ENCODE assay signal across 28 cellular contexts in genomic region chr16:651844-652243, GRCh38. TPM values are rescaled to one million over a fixed set of nuclear protein-coding genes. Genes with fewer than 3 reads are reported as not detected.
"Had no signal": no experiment of that assay in that cellular context is flagged by ENCODE, and none has a peak within 500 bp of the region (broad histone marks: within the 10 kb centered on the region; RNA-seq: fewer than 3 reads in every experiment).

No MANE protein-coding gene starts in this region.

- H3K9me3 Mint-ChIP-seq: activated CD4-positive, alpha-beta memory T cell treated with anti-CD3 and anti-CD28 coated beads, Interleukin-2, amount 10 ng/mL, durations not matched to agents 7 days and 5 days; activated CD4-positive, alpha-beta T cell treated with anti-CD3 and anti-CD28 coated beads, Interleukin-2, amount 10 ng/mL, durations not matched to agents 7 days and 5 days; activated naive CD8-positive, alpha-beta T cell treated with anti-CD3 and anti-CD28 coated beads for 36 hours; brain; nephron progenitor cell; WTC11 had no signal

- H3K4me3 Mint-ChIP-seq: activated CD4-positive, alpha-beta memory T cell treated with anti-CD3 and anti-CD28 coated beads, Interleukin-2, amount 10 ng/mL, durations not matched to agents 7 days and 5 days; activated CD4-positive, alpha-beta T cell treated with anti-CD3 and anti-CD28 coated beads, Interleukin-2, amount 10 ng/mL, durations not matched to agents 7 days and 5 days; activated CD8-positive, alpha-beta memory T cell treated with anti-CD3 and anti-CD28 coated beads, Interleukin-2, amount 10 ng/mL, durations not matched to agents 7 days and 5 days; activated naive CD8-positive, alpha-beta T cell treated with anti-CD3 and anti-CD28 coated beads for 36 hours; nephron progenitor cell; WTC11 had no signal

- H3K27ac Mint-ChIP-seq: activated CD4-positive, alpha-beta memory T cell treated with anti-CD3 and anti-CD28 coated beads, Interleukin-2, amount 10 ng/mL, durations not matched to agents 7 days and 5 days; activated CD4-positive, alpha-beta T cell treated with anti-CD3 and anti-CD28 coated beads, Interleukin-2, amount 10 ng/mL, durations not matched to agents 7 days and 5 days; activated CD8-positive, alpha-beta memory T cell treated with anti-CD3 and anti-CD28 coated beads, Interleukin-2, amount 10 ng/mL, durations not matched to agents 7 days and 5 days; activated naive CD8-positive, alpha-beta T cell treated with anti-CD3 and anti-CD28 coated beads for 36 hours; brain; nephron progenitor cell; progenitor cell of endocrine pancreas; WTC11 had no signal

- DNase-seq: activated CD4-positive, alpha-beta memory T cell treated with anti-CD3 and anti-CD28 coated beads, Interleukin-2, amount 10 ng/mL, durations not matched to agents 7 days and 5 days; activated CD4-positive, alpha-beta T cell treated with anti-CD3 and anti-CD28 coated beads for 1 hour; activated CD4-positive, alpha-beta T cell treated with anti-CD3 and anti-CD28 coated beads, Interleukin-2, amount 10 ng/mL, durations not matched to agents 7 days and 5 days; activated CD8-positive, alpha-beta memory T cell treated with anti-CD3 and anti-CD28 coated beads, Interleukin-2, amount 10 ng/mL, durations not matched to agents 7 days and 5 days; activated naive CD4-positive, alpha-beta T cell; activated naive CD8-positive, alpha-beta T cell treated with anti-CD3 and anti-CD28 coated beads for 36 hours; activated T-cell treated with anti-CD3 and anti-CD28 coated beads, Interleukin-2, amount 50 U/mL, for 48 hours; dorsolateral prefrontal cortex; effector memory CD4-positive, alpha-beta T cell; erythroblast; head of caudate nucleus; hippocampal formation; left cardiac atrium; left ventricle myocardium superior; nephron progenitor cell; ovary; stimulated activated CD4-positive, alpha-beta T cell treated with anti-CD3 and anti-CD28 coated beads, Interleukin-12 subunit alpha, Interleukin-12 subunit beta, amount 100 ng/mL, for 4 hours; stimulated activated CD4-positive, alpha-beta T cell treated with anti-CD3 and anti-CD28 coated beads, Interleukin-4, amount 100 ng/mL, for 1 hour; stimulated activated naive CD8-positive, alpha-beta T cell treated with anti-CD3 and anti-CD28 coated beads, Interleukin-15, Interleukin-2, amounts not matched to agents 100 U/mL and 50 U/mL, for 24 hours; testis; transverse colon had no signal

- ATAC-seq: activated CD8-positive, alpha-beta memory T cell treated with anti-CD3 and anti-CD28 coated beads, Interleukin-2, amount 10 ng/mL, durations not matched to agents 7 days and 5 days; left cardiac atrium; left ventricle myocardium superior; sciatic nerve; stimulated activated naive CD8-positive, alpha-beta T cell treated with anti-CD3 and anti-CD28 coated beads, Interleukin-15, Interleukin-2, amounts not matched to agents 100 U/mL and 50 U/mL, for 24 hours; WTC11 had no signal

- H3K36me3 Mint-ChIP-seq: activated CD8-positive, alpha-beta memory T cell treated with anti-CD3 and anti-CD28 coated beads, Interleukin-2, amount 10 ng/mL, durations not matched to agents 7 days and 5 days; brain; WTC11 had no signal

- H3K27me3 Mint-ChIP-seq: activated CD4-positive, alpha-beta memory T cell treated with anti-CD3 and anti-CD28 coated beads, Interleukin-2, amount 10 ng/mL, durations not matched to agents 7 days and 5 days; activated CD4-positive, alpha-beta T cell treated with anti-CD3 and anti-CD28 coated beads, Interleukin-2, amount 10 ng/mL, durations not matched to agents 7 days and 5 days; activated CD8-positive, alpha-beta memory T cell treated with anti-CD3 and anti-CD28 coated beads, Interleukin-2, amount 10 ng/mL, durations not matched to agents 7 days and 5 days; activated naive CD8-positive, alpha-beta T cell treated with anti-CD3 and anti-CD28 coated beads for 36 hours; brain; progenitor cell of endocrine pancreas had no signal

RNA-seq across cellular contexts. Expression of gene WFIKKN1, which starts 21.1 kb away (rescaled TPM):
- total RNA-seq: ascending aorta had no signal
- polyA plus RNA-seq: fibroblast of lung, keratinocyte had no signal
